Comparison of ENCODE assay signal across 2 cellular contexts in genomic region chr6:108123946-108124345, GRCh38.
TF ChIP-seq lines count a peak whose summit lies in the region.

No MANE protein-coding gene starts in this region.

TF ChIP-seq in Ishikawa, 13 proteins besides CTCF, POLR2A, EP300 and RAD21:
- no peak for TF ChIP-seq USF1 (IDR thresholded peaks at IDR 0.05)
- TF ChIP-seq TCF12 (IDR thresholded peaks at IDR 0.05; ENCODE audit: low read depth): peak; percentile 32; the same call in 1 of the 2 replicates
- TF ChIP-seq EGR1 (IDR thresholded peaks at IDR 0.05): no peak
- TF ChIP-seq NFIC (IDR thresholded peaks at IDR 0.05): peak; percentile 25; the same call in 1 of the 2 replicates
- TF ChIP-seq ZBTB7A (IDR thresholded peaks at IDR 0.05; ENCODE audit: low read depth): no peak
- 0 out of 2 replicates have a peak, but pooled peaks have one; percentile 9 for TF ChIP-seq MAX (IDR thresholded peaks at IDR 0.05)
- TF ChIP-seq TEAD4 (IDR thresholded peaks at IDR 0.05): no peak

TF ChIP-seq in H1, 55 proteins besides CTCF, POLR2A, EP300 and RAD21:
- TF ChIP-seq KDM1A (IDR thresholded peaks at IDR 0.05; ENCODE audit: borderline replicate concordance, low read length): no peak
- no peak for TF ChIP-seq SRF (IDR thresholded peaks at IDR 0.05; ENCODE audit: low read depth, low read length)
- TF ChIP-seq NRF1 (IDR thresholded peaks at IDR 0.05; ENCODE audit: low read depth, low read length): no peak
- peak; percentile 10 for TF ChIP-seq RNF2 (IDR thresholded peaks at IDR 0.05; ENCODE audit: borderline replicate concordance, low read depth, low read length, missing control alignments, poor library complexity, severe bottlenecking)
- TF ChIP-seq SIN3A (conservative IDR thresholded peaks at IDR 0.05 in 1 of 2, IDR thresholded peaks at IDR 0.05 in 1 of 2; ENCODE audit: low read depth in 1 of 2, low read length in 2 of 2): no peak
- TF ChIP-seq TEAD4 (IDR thresholded peaks at IDR 0.05; ENCODE audit: low read depth, low read length): no peak
- no peak for TF ChIP-seq BRCA1 (IDR thresholded peaks at IDR 0.05; ENCODE audit: low read depth, low read length)
- no peak for TF ChIP-seq KDM4A (IDR thresholded peaks at IDR 0.05; ENCODE audit: low read depth, low read length, severe bottlenecking)
- no peak for TF ChIP-seq FOSL1 (IDR thresholded peaks at IDR 0.05; ENCODE audit: insufficient read depth, low read depth, low read length)
- TF ChIP-seq JUND (IDR thresholded peaks at IDR 0.05; ENCODE audit: low read length): no peak
- TF ChIP-seq MAX (IDR thresholded peaks at IDR 0.05): no peak
- peak; percentile 13; the same call in 1 of the 2 replicates for TF ChIP-seq SUZ12 (IDR thresholded peaks at IDR 0.05; ENCODE audit: low read length)
- no peak for TF ChIP-seq POLR2AphosphoS5 (IDR thresholded peaks at IDR 0.05; ENCODE audit: low read depth, low read length)
- TF ChIP-seq ASH2L (IDR thresholded peaks at IDR 0.05; ENCODE audit: low read length): no peak
- no peak for TF ChIP-seq KDM5A (IDR thresholded peaks at IDR 0.05; ENCODE audit: low read length)
- no peak for TF ChIP-seq ATF3 (IDR thresholded peaks at IDR 0.05; ENCODE audit: insufficient read depth, low read depth, low read length)
- no peak for TF ChIP-seq PHF8 (conservative IDR thresholded peaks at IDR 0.05; ENCODE audit: low read depth, low read length)
- TF ChIP-seq HDAC6 (IDR thresholded peaks at IDR 0.05; ENCODE audit: low read depth, low read length): no peak
- no peak for TF ChIP-seq RBBP5 (IDR thresholded peaks at IDR 0.05; ENCODE audit: borderline replicate concordance, low read depth, low read length)
- no peak for TF ChIP-seq YY1 (IDR thresholded peaks at IDR 0.05; ENCODE audit: low read depth, low read length)
- no peak for TF ChIP-seq CHD7 (IDR thresholded peaks at IDR 0.05; ENCODE audit: insufficient replicate concordance, low read length)
- TF ChIP-seq JUN (IDR thresholded peaks at IDR 0.05; ENCODE audit: low read depth, low read length): no peak
- no peak for TF ChIP-seq BACH1 (IDR thresholded peaks at IDR 0.05; ENCODE audit: low read length)
- peak; percentile 74 for TF ChIP-seq EZH2 (IDR thresholded peaks at IDR 0.05; ENCODE audit: low read depth, low read length, severe bottlenecking)
- TF ChIP-seq USF2 (IDR thresholded peaks at IDR 0.05; ENCODE audit: low read length): no peak
- no peak for TF ChIP-seq CBX5 (IDR thresholded peaks at IDR 0.05; ENCODE audit: low read depth, low read length)
- TF ChIP-seq SIRT6 (IDR thresholded peaks at IDR 0.05; ENCODE audit: low read length): no peak
